ENCODE assay signal across 11 cellular contexts in genomic region chr1:206559661-206559995, GRCh38. TPM values are rescaled to one million over a fixed set of nuclear protein-coding genes. Genes with fewer than 3 reads are reported as not detected.
A peak's percentile ranks its signal among the peaks of the same experiment; 100 is the strongest.
DNase-seq lines count a peak whose midpoint lies in the region; ATAC-seq and TF ChIP-seq lines count a peak whose summit lies in the region.
"Had no signal": no experiment of that assay in that cellular context is flagged by ENCODE, and none has a peak within 500 bp of the region (broad histone marks: within the 10 kb centered on the region; RNA-seq: fewer than 3 reads in every experiment).

No MANE protein-coding gene starts in this region.

- H3K36me3 Mint-ChIP-seq in chondrocyte (ENCODE audit: low read depth): no peaks in the 10 kb centered on the region

- H3K9me3 Mint-ChIP-seq in chondrocyte (ENCODE audit: low read depth): no peaks in the 10 kb centered on the region

- H3K36me3 ChIP-seq in skeletal muscle tissue (ENCODE audit: control insufficient read depth in 3 of 3, insufficient read depth in 3 of 3, low read length in 3 of 3): peaks cover 0 to 2% (median 0%) of the 10 kb centered on the region in 3 donors

- no peak for TF ChIP-seq POLR2A in erythroblast (IDR thresholded peaks at IDR 0.05; ENCODE audit: low read length)

- no peaks in the 10 kb centered on the region for H3K9me3 ChIP-seq in skeletal muscle tissue (ENCODE audit: control insufficient read depth in 3 of 3, low read length in 3 of 3)

- H3K4me3 ChIP-seq in GM08714 (ENCODE audit: low read length): peak overlapping the region; percentile 86
- peak overlapping the region in 2 of 3 donors; percentile 4 to 25 for H3K4me3 ChIP-seq in skeletal muscle tissue (ENCODE audit: low read length in 3 of 3)

- peaks cover 15% of the 10 kb centered on the region for H3K27me3 Mint-ChIP-seq in chondrocyte (ENCODE audit: low read depth)

- H3K27ac Mint-ChIP-seq in chondrocyte (ENCODE audit: unreplicated experiment): no peak overlapping the region

- H3K27me3 ChIP-seq in skeletal muscle tissue (ENCODE audit: control insufficient read depth in 3 of 3, insufficient read depth in 3 of 3, low read length in 3 of 3): no peaks in the 10 kb centered on the region

- H3K4me3 Mint-ChIP-seq in chondrocyte (ENCODE audit: unreplicated experiment): no peak overlapping the region

- peak overlapping the region; percentile 77 for H3K27ac ChIP-seq in skeletal muscle tissue (ENCODE audit: low read depth, low read length)

- no peak for TF ChIP-seq CTCF in chondrocyte (IDR thresholded peaks at IDR 0.05)

- H3K4me1 Mint-ChIP-seq in chondrocyte (ENCODE audit: low read depth): peaks cover 22% of the 10 kb centered on the region

- H3K4me1 ChIP-seq in skeletal muscle tissue (ENCODE audit: control insufficient read depth in 3 of 3, insufficient read depth in 3 of 3, low read length in 3 of 3): peaks cover 41 to 54% (median 47%) of the 10 kb centered on the region in 3 donors

- ATAC-seq in GM21529 (IDR thresholded peaks at IDR 0.05; ENCODE audit: unreplicated experiment): no peak

- peak overlapping the region in 1 of 3 donors; percentile 54 for H3K9ac ChIP-seq in skeletal muscle tissue (ENCODE audit: low read depth in 1 of 3, low read length in 3 of 3)

- DNase-seq in RPMI8226 (peak; percentile 68), erythroblast (lab: John Stamatoyannopoulos, UW) (peak; percentile 16 to 19), A172 (ENCODE audit: low spot score) (no peak), DMS79 treated with DMSO at 0.1 percent for 48 hours (lab: John Stamatoyannopoulos, UW) (no peak), chondrocyte (ENCODE audit: low spot score) (no peak)
- DNase-seq: EL, IMR-90, NCI-H526 treated with DMSO at 0.1 percent for 48 hours had no signal

RNA-seq across cellular contexts. Expression of gene RASSF5, which starts 52.3 kb away (rescaled TPM):
- 3.1 TPM for total RNA-seq in skeletal muscle tissue
- 3.3 and 5.8 TPM in 2 replicates for total RNA-seq in A172 (2014; rRNA removed; shearing (Covaris generic))
- total RNA-seq in chondrocyte: 0.12 to 0.36 TPM (median 0.27 TPM) in 3 replicates

RNA-seq across cellular contexts. Expression of gene EIF2D, which starts 52.6 kb away (rescaled TPM):
- 25.6 TPM for total RNA-seq in skeletal muscle tissue
- total RNA-seq in A172 (2014; rRNA removed; shearing (Covaris generic)): 53.6 and 54.7 TPM in 2 replicates
- total RNA-seq in chondrocyte: 33.9 to 50.5 TPM (median 34.7 TPM) in 3 replicates

Comparison
In these comparisons a context has a peak if more than half of its experiments do, and no peak if none do; other contexts are left out.
1. DNase-seq: peak in RPMI8226 (single experiment) and erythroblast (2 of 2); none in A172 (single experiment), DMS79 treated with DMSO at 0.1 percent for 48 hours (single experiment) and chondrocyte (single experiment).